Comparison of ENCODE assay signal across 11 cellular contexts in genomic region chr22:42925598-42925997, GRCh38.
DNase-seq lines count a peak whose midpoint lies in the region; ATAC-seq and TF ChIP-seq lines count a peak whose summit lies in the region.
"Had no signal": no experiment of that assay in that cellular context is flagged by ENCODE, and none has a peak within 500 bp of the region (broad histone marks: within the 10 kb centered on the region; RNA-seq: fewer than 3 reads in every experiment).

No MANE protein-coding gene starts in this region.

- no peaks in the 10 kb centered on the region for H3K9me3 ChIP-seq in naive thymus-derived CD4-positive, alpha-beta T cell (ENCODE audit: control insufficient read depth in 2 of 3, low read length in 3 of 3)
- H3K9me3 ChIP-seq in tibial artery: no peaks in the 10 kb centered on the region

- H3K27me3 Mint-ChIP-seq in activated naive CD8-positive, alpha-beta T cell: no peaks in the 10 kb centered on the region
- no peaks in the 10 kb centered on the region for H3K27me3 Mint-ChIP-seq in activated naive CD8-positive, alpha-beta T cell treated with anti-CD3 and anti-CD28 coated beads for 36 hours
- H3K27me3 Mint-ChIP-seq in naive thymus-derived CD4-positive, alpha-beta T cell: no peaks in the 10 kb centered on the region

- ATAC-seq in naive thymus-derived CD4-positive, alpha-beta T cell: peak; percentile 48

- H3K27ac Mint-ChIP-seq in activated naive CD8-positive, alpha-beta T cell: peak overlapping the region; percentile 46
- no peak overlapping the region for H3K27ac Mint-ChIP-seq in activated naive CD8-positive, alpha-beta T cell treated with anti-CD3 and anti-CD28 coated beads for 36 hours
- peak overlapping the region in 3 of 9 donors; percentile 19 to 85 (median 34) for H3K27ac Mint-ChIP-seq in naive thymus-derived CD4-positive, alpha-beta T cell

- H3K27me3 ChIP-seq in naive thymus-derived CD4-positive, alpha-beta T cell (ENCODE audit: control insufficient read depth in 2 of 2, insufficient read depth in 2 of 2, low read length in 2 of 2): no peaks in the 10 kb centered on the region
- H3K27me3 ChIP-seq in tibial artery: no peaks in the 10 kb centered on the region

- CTCF ChIA-PET in naive thymus-derived CD4-positive, alpha-beta T cell (lab: Charles Lee): no interaction called here

- H3K4me1 ChIP-seq in naive thymus-derived CD4-positive, alpha-beta T cell (ENCODE audit: control insufficient read depth in 2 of 2, insufficient read depth in 2 of 2, low read length in 2 of 2): no peaks in the 10 kb centered on the region
- peaks cover 0 to 100% (median 78%) of the 10 kb centered on the region in 4 donors for H3K4me1 ChIP-seq in tibial artery

- no peak for TF ChIP-seq CTCF in tibial artery (IDR thresholded peaks at IDR 0.05)

- DNase-seq in activated naive CD8-positive, alpha-beta T cell treated with anti-CD3 and anti-CD28 coated beads for 36 hours: no peak
- DNase-seq in naive thymus-derived CD4-positive, alpha-beta T cell: no peak
- DNase-seq in tibial artery (no peak), iPS-NIHi7 (ENCODE audit: extremely low spot score) (no peak), T-helper 2 cell (no peak), LoVo (ENCODE audit: low spot score) (no peak)
- DNase-seq: activated T-cell treated with anti-CD3 and anti-CD28 coated beads, Interleukin-2, amount 50 U/mL, for 48 hours; central memory CD4-positive, alpha-beta T cell; DMS79 treated with DMSO at 0.1 percent for 48 hours had no signal

- peaks cover 55% of the 10 kb centered on the region for H3K4me1 Mint-ChIP-seq in activated naive CD8-positive, alpha-beta T cell (ENCODE audit: low read depth)
- H3K4me1 Mint-ChIP-seq in activated naive CD8-positive, alpha-beta T cell treated with anti-CD3 and anti-CD28 coated beads for 36 hours: peaks cover 60% of the 10 kb centered on the region
- H3K4me1 Mint-ChIP-seq in naive thymus-derived CD4-positive, alpha-beta T cell: peaks cover 4 to 80% (median 66%) of the 10 kb centered on the region in 7 donors

- H3K36me3 Mint-ChIP-seq in activated naive CD8-positive, alpha-beta T cell: peaks cover 2% of the 10 kb centered on the region
- H3K36me3 Mint-ChIP-seq in activated naive CD8-positive, alpha-beta T cell treated with anti-CD3 and anti-CD28 coated beads for 36 hours: peaks cover 2% of the 10 kb centered on the region
- peaks cover 0 to 10% (median 0%) of the 10 kb centered on the region in 5 donors for H3K36me3 Mint-ChIP-seq in naive thymus-derived CD4-positive, alpha-beta T cell

- peaks cover 0 to 4% (median 0%) of the 10 kb centered on the region in 3 experiments for H3K36me3 ChIP-seq in naive thymus-derived CD4-positive, alpha-beta T cell (ENCODE audit: control insufficient read depth in 2 of 3, insufficient read depth in 3 of 3, low read length in 3 of 3)
- no peaks in the 10 kb centered on the region for H3K36me3 ChIP-seq in tibial artery

- POLR2A ChIA-PET in naive thymus-derived CD4-positive, alpha-beta T cell (lab: Charles Lee): no interaction called here

- H3K27ac ChIP-seq in angular gyrus (ENCODE audit: low read depth, low read length) (peak overlapping the region; percentile 24), tibial artery (peak overlapping the region; percentile 95 to 96)
- no peak overlapping the region for H3K27ac ChIP-seq in naive thymus-derived CD4-positive, alpha-beta T cell (ENCODE audit: low read depth, low read length)

- intact Hi-C loops in naive thymus-derived CD4-positive, alpha-beta T cell (cut with micrococcal nuclease): no loop called here
- intact Hi-C loops in tibial artery (cut with DNase I; ENCODE audit: low total_unique reads): no loop called here

- no peaks in the 10 kb centered on the region for H3K9me3 Mint-ChIP-seq in activated naive CD8-positive, alpha-beta T cell (ENCODE audit: low read depth)
- no peaks in the 10 kb centered on the region for H3K9me3 Mint-ChIP-seq in activated naive CD8-positive, alpha-beta T cell treated with anti-CD3 and anti-CD28 coated beads for 36 hours
- H3K9me3 Mint-ChIP-seq in naive thymus-derived CD4-positive, alpha-beta T cell: no peaks in the 10 kb centered on the region

- H3K4me3 Mint-ChIP-seq in activated naive CD8-positive, alpha-beta T cell: no peak overlapping the region
- H3K4me3 Mint-ChIP-seq in activated naive CD8-positive, alpha-beta T cell treated with anti-CD3 and anti-CD28 coated beads for 36 hours: no peak overlapping the region
- peak overlapping the region in 2 of 10 donors; percentile 45 to 46 for H3K4me3 Mint-ChIP-seq in naive thymus-derived CD4-positive, alpha-beta T cell

- H3K4me3 ChIP-seq in naive thymus-derived CD4-positive, alpha-beta T cell (ENCODE audit: low read length): no peak overlapping the region
- H3K4me3 ChIP-seq in tibial artery: no peak overlapping the region
